Comparison of ENCODE assay signal across 10 cellular contexts in the genomic region with DNA sequence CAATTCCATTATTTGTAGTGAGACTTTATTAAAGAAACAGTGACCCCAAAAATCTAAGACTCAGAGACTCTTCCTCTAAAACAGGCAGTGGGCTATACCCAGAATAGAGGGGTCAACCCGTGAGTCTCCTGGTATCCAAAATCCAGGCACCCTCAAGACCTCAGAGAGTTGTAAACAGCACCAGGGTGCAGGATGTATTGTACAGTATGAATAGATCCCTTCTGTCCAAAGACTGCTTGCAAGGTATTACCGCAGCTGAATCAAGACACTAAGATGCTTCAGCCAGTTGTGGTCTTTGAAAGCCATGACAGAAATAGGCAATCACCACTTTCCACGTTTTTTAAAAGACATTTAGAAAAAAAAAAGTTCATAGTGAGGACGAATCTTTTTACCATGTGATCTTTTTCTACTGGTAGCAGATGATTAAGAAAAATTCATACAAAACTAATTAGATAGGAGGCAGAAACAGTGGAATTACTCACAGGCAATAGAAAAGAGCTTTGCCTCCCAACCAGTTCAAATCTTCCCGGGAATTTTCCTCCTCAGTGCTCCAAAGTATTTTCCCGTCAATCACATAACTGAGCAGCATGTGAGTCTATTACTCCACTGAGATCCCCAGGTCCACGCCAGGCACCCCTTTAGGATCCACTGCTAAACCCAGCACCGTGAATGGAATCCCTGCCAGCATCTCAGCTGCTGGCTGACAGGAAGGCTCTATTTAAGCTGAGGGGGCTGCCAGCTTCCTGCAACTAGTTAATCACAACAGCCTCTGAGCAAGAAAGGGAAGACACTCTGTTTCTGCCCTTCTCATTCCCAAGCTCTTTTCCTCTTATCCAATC.
DNase-seq lines count a peak whose midpoint lies in the region; ATAC-seq and TF ChIP-seq lines count a peak whose summit lies in the region.
"Had no signal": no experiment of that assay in that cellular context is flagged by ENCODE, and none has a peak within 500 bp of the region (broad histone marks: within the 10 kb centered on the region; RNA-seq: fewer than 3 reads in every experiment).

No MANE protein-coding gene starts in this region.

- intact Hi-C loops in uterus (cut with DNase I; ENCODE audit: low total_unique reads), result no loop called here

- no peak for TF ChIP-seq CTCF in brain microvascular endothelial cell (IDR thresholded peaks at IDR 0.05; ENCODE audit: low read depth, low read length, missing control alignments)
- TF ChIP-seq CTCF in uterus (IDR thresholded peaks at IDR 0.05), result no peak

- no peaks in the 10 kb centered on the region for H3K27me3 Mint-ChIP-seq in activated naive CD4-positive, alpha-beta T cell treated with anti-CD3 and anti-CD28 coated beads, Interleukin-2, amount 50 U/mL, for 24 hours

- peak overlapping the region; percentile 98 for H3K27ac Mint-ChIP-seq in activated naive CD4-positive, alpha-beta T cell treated with anti-CD3 and anti-CD28 coated beads, Interleukin-2, amount 50 U/mL, for 24 hours

- H3K4me1 Mint-ChIP-seq in activated naive CD4-positive, alpha-beta T cell treated with anti-CD3 and anti-CD28 coated beads, Interleukin-2, amount 50 U/mL, for 24 hours, result peaks cover 98% of the 10 kb centered on the region

- H3K4me3 Mint-ChIP-seq in activated naive CD4-positive, alpha-beta T cell treated with anti-CD3 and anti-CD28 coated beads, Interleukin-2, amount 50 U/mL, for 24 hours, result peak overlapping the region; percentile 82

- H3K27me3 ChIP-seq in brain microvascular endothelial cell (replicated peaks) (no peaks in the 10 kb centered on the region), mucosa of stomach (ENCODE audit: control insufficient read depth, insufficient read depth, low read length) (no peaks in the 10 kb centered on the region), uterus (no peaks in the 10 kb centered on the region)
- H3K27me3 ChIP-seq: ovary had no signal

- no peak for TF ChIP-seq POLR2A in uterus (IDR thresholded peaks at IDR 0.05)

- H3K4me3 ChIP-seq in brain microvascular endothelial cell (ENCODE audit: low read depth, low read length) (no peak overlapping the region), mucosa of stomach (ENCODE audit: low read length) (no peak overlapping the region), uterus (no peak overlapping the region)
- H3K4me3 ChIP-seq: ovary had no signal

- ATAC-seq in GM18873 (IDR thresholded peaks at IDR 0.05; ENCODE audit: low FRiP score, unreplicated experiment), result no peak

- no peaks in the 10 kb centered on the region for H3K9me3 Mint-ChIP-seq in activated naive CD4-positive, alpha-beta T cell treated with anti-CD3 and anti-CD28 coated beads, Interleukin-2, amount 50 U/mL, for 24 hours

- peak overlapping the region; percentile 12 for H3K9ac ChIP-seq in mucosa of stomach (ENCODE audit: low read length)

- H3K36me3 ChIP-seq in brain microvascular endothelial cell (replicated peaks) (peaks cover 65% of the 10 kb centered on the region), mucosa of stomach (ENCODE audit: control insufficient read depth, insufficient read depth, low read length) (peaks cover 2% of the 10 kb centered on the region), uterus (no peaks in the 10 kb centered on the region)
- H3K36me3 ChIP-seq: ovary had no signal

- no peaks in the 10 kb centered on the region for H3K9me3 ChIP-seq in mucosa of stomach (ENCODE audit: control insufficient read depth, low read length)
- H3K9me3 ChIP-seq in uterus, result no peaks in the 10 kb centered on the region
- H3K9me3 ChIP-seq: ovary had no signal

- no peak for DNase-seq in activated naive CD4-positive, alpha-beta T cell (lab: John Stamatoyannopoulos, UW)
- DNase-seq in brain microvascular endothelial cell (no peak), uterus (no peak), islet precursor cell (no peak), germinal center (ENCODE audit: low spot score) (no peak)
- DNase-seq: activated gamma-delta T cell, ovary had no signal

- H3K27ac ChIP-seq in brain microvascular endothelial cell, result peak overlapping the region; percentile 35
- H3K27ac ChIP-seq in uterus, result peak overlapping the region; percentile 8 to 61

- H3K36me3 Mint-ChIP-seq in activated naive CD4-positive, alpha-beta T cell treated with anti-CD3 and anti-CD28 coated beads, Interleukin-2, amount 50 U/mL, for 24 hours, result peaks cover 48% of the 10 kb centered on the region

- H3K4me1 ChIP-seq in mucosa of stomach (ENCODE audit: control insufficient read depth, insufficient read depth, low read length), result peaks cover 67% of the 10 kb centered on the region
- H3K4me1 ChIP-seq in uterus, result peaks cover 0 to 10% of the 10 kb centered on the region in 2 donors

- in situ Hi-C loops in brain microvascular endothelial cell (cut with HindIII; ENCODE audit: low pct_ligation_motif_present, low sequenced_read_pairs), result no loop called here
